16 cellular contexts compared by ENCODE assay signal in the genomic region with DNA sequence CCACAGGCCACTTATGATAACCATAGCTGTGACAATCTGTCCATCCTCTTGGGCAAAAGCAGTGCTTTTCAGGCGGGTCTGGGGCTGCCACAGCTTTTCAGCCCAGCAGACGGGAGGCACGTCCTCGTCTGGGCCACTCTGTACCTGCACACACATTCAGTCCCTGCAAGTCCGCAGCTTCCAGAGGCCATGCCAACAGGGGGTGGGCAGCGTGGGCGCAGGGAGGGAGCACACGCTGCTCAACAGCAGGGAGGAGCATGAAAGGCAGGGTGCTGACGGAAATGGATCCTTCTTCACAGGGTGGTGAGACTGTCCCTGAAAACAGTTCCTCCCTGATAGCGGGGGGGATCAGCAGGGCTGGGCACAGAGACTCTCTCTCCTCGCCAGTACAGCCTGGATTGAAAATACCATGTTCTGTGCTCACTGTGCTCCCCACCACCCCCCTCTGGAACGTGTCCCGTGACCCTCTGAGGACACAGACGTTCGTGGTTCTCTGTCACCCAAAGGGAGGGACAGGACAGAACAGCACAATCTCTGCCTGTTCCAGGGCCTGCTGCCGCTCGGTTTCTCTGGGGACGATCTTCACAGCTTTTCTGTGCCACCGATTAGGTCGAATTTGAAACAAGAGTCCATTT. TPM values are rescaled to one million over a fixed set of nuclear protein-coding genes. Genes with fewer than 3 reads are reported as not detected.
DNase-seq lines count a peak whose midpoint lies in the region; TF ChIP-seq lines count a peak whose summit lies in the region.
"Had no signal": no experiment of that assay in that cellular context is flagged by ENCODE, and none has a peak within 500 bp of the region (broad histone marks: within the 10 kb centered on the region; RNA-seq: fewer than 3 reads in every experiment).

No MANE protein-coding gene starts in this region.

- peak overlapping the region in 7 of 11 experiments; percentile 9 to 52 (median 40); a peak in 9 of 22 replicates for H3K9ac ChIP-seq in BLaER1 treated with 17β-estradiol and CSF1 and Interleukin-3, amounts not matched to agents 10 nM and 100 nM
- H3K9ac ChIP-seq in mammary epithelial cell (ENCODE audit: insufficient read depth, low read length): no peak overlapping the region

- H3K27ac ChIP-seq in BLaER1 treated with 17β-estradiol and CSF1 and Interleukin-3, amounts not matched to agents 10 nM and 100 nM: peak overlapping the region in 1 of 11 experiments; percentile 28; a peak in 1 of 22 replicates
- peak overlapping the region; percentile 89 to 95 for H3K27ac ChIP-seq in right atrium auricular region
- H3K27ac ChIP-seq in substantia nigra (ENCODE audit: low read depth, low read length, poor library complexity, severe bottlenecking): peak overlapping the region; percentile 45
- no peak overlapping the region for H3K27ac ChIP-seq in mammary epithelial cell (ENCODE audit: insufficient read depth, low read depth, low read length)
- H3K27ac ChIP-seq: A549, HL-60, SJSA1 had no signal

- no peaks in the 10 kb centered on the region; a peak in 1 of 22 replicates for H3K27me3 ChIP-seq in BLaER1 treated with 17β-estradiol and CSF1 and Interleukin-3, amounts not matched to agents 10 nM and 100 nM
- H3K27me3 ChIP-seq in right atrium auricular region (no peaks in the 10 kb centered on the region), mammary epithelial cell (ENCODE audit: insufficient read depth, low read length) (no peaks in the 10 kb centered on the region)
- H3K27me3 ChIP-seq: SJSA1 had no signal

- H3K27ac Mint-ChIP-seq in glutamatergic neuron (ENCODE audit: unreplicated experiment): no peak overlapping the region

- TF ChIP-seq CTCF in glutamatergic neuron (IDR thresholded peaks at IDR 0.05; ENCODE audit: partially characterized antibody, unreplicated experiment): no peak
- TF ChIP-seq CTCF in right atrium auricular region (IDR thresholded peaks at IDR 0.05): no peak
- TF ChIP-seq CTCF in mammary epithelial cell (conservative IDR thresholded peaks at IDR 0.05 in 1 of 2, IDR thresholded peaks at IDR 0.05 in 1 of 2; ENCODE audit: extremely low read depth in 1 of 2, insufficient read depth in 1 of 2, low read depth in 1 of 2, low read length in 2 of 2): no peak

- peak overlapping the region; percentile 38 for H3K4me3 Mint-ChIP-seq in glutamatergic neuron (ENCODE audit: unreplicated experiment)

- 94% methylated on average over 13 of the region's 20 CpGs for WGBS in mammary epithelial cell (ENCODE audit: low coverage, missing lambda C conversion rate)

- in situ Hi-C loops in mammary epithelial cell (cut with MboI; ENCODE audit: low sequenced_read_pairs in 2 of 2): no loop called here

- H3K4me1 ChIP-seq in BLaER1 treated with 17β-estradiol and CSF1 and Interleukin-3, amounts not matched to agents 10 nM and 100 nM: peaks cover 10 to 82% (median 65%) of the 10 kb centered on the region in 10 experiments; a peak in 19 of 20 replicates
- H3K4me1 ChIP-seq in right atrium auricular region (peaks cover 0 to 84% of the 10 kb centered on the region in 2 donors), mammary epithelial cell (ENCODE audit: insufficient read depth, low read length) (peaks cover 8% of the 10 kb centered on the region)
- H3K4me1 ChIP-seq: A549 had no signal

- DNase-seq in glutamatergic neuron: no peak
- DNase-seq in right atrium auricular region (ENCODE audit: low spot score): no peak
- DNase-seq in substantia nigra (lab: John Stamatoyannopoulos, UW): peak in 12 of 49 donors; percentile 11 to 37 (median 24)
- DNase-seq in NCI-H1105 treated with DMSO at 0.1 percent for 48 hours (lab: John Stamatoyannopoulos, UW): no peak
- DNase-seq in ureter (ENCODE audit: low spot score): no peak
- DNase-seq in mammary epithelial cell: no peak
- DNase-seq: Caco-2, NCI-H1417, NCI-H1930, NCI-H446, OCI-M1, RPMI8226 had no signal

- no peaks in the 10 kb centered on the region for H3K36me3 Mint-ChIP-seq in glutamatergic neuron (ENCODE audit: unreplicated experiment)

- H3K36me3 ChIP-seq in BLaER1 treated with 17β-estradiol and CSF1 and Interleukin-3, amounts not matched to agents 10 nM and 100 nM: no peaks in the 10 kb centered on the region
- H3K36me3 ChIP-seq in right atrium auricular region (no peaks in the 10 kb centered on the region), mammary epithelial cell (ENCODE audit: insufficient read depth, low read length) (no peaks in the 10 kb centered on the region)
- H3K36me3 ChIP-seq: SJSA1 had no signal

- dilution Hi-C loops in mammary epithelial cell (cut with HindIII; ENCODE audit: low sequenced_read_pairs): no loop called here

- H3K27me3 Mint-ChIP-seq in glutamatergic neuron (ENCODE audit: unreplicated experiment): peaks cover 3% of the 10 kb centered on the region

- H4K20me1 ChIP-seq in BLaER1 treated with 17β-estradiol and CSF1 and Interleukin-3, amounts not matched to agents 10 nM and 100 nM: peaks cover 0 to 58% (median 12%) of the 10 kb centered on the region in 11 experiments; a peak in 13 of 22 replicates
- H4K20me1 ChIP-seq in mammary epithelial cell (ENCODE audit: insufficient read depth, low read length): no peaks in the 10 kb centered on the region

- CTCF ChIA-PET in mammary epithelial cell (lab: Charles Lee; ENCODE audit: low non-redundant PET): no interaction called here

- H3K4me3 ChIP-seq in BLaER1 treated with 17β-estradiol and CSF1 and Interleukin-3, amounts not matched to agents 10 nM and 100 nM: no peak overlapping the region
- H3K4me3 ChIP-seq in right atrium auricular region (no peak overlapping the region), mammary epithelial cell (replicated peaks in 1 of 3; ENCODE audit: insufficient read depth in 1 of 3, low read depth in 2 of 3, low read length in 3 of 3) (no peak overlapping the region)
- H3K4me3 ChIP-seq: A549, SJSA1 had no signal

- H3K9me3 Mint-ChIP-seq in glutamatergic neuron (ENCODE audit: unreplicated experiment): peaks cover 2% of the 10 kb centered on the region

- peak overlapping the region; percentile 44 to 96 (median 65) for H3K4me2 ChIP-seq in BLaER1 treated with 17β-estradiol and CSF1 and Interleukin-3, amounts not matched to agents 10 nM and 100 nM
- H3K4me2 ChIP-seq in mammary epithelial cell (ENCODE audit: insufficient read depth, low read depth, low read length): no peak overlapping the region
- H3K4me2 ChIP-seq: A549 had no signal

- H3K79me2 ChIP-seq in mammary epithelial cell (ENCODE audit: insufficient read depth, low read length): no peaks in the 10 kb centered on the region

- no peak overlapping the region for H2AFZ ChIP-seq in mammary epithelial cell (ENCODE audit: low read depth, low read length)

- H3K4me1 Mint-ChIP-seq in glutamatergic neuron (ENCODE audit: low read depth, unreplicated experiment): peaks cover 11% of the 10 kb centered on the region

- BruUV-seq in mammary epithelial cell (replicated peaks; lab: Mats Ljungman, UMichigan): no TSS peak

- intact Hi-C loops in mammary epithelial cell (cut with micrococcal nuclease): no loop called here

- no peaks in the 10 kb centered on the region for H3K9me3 ChIP-seq in BLaER1 treated with 17β-estradiol and CSF1 and Interleukin-3, amounts not matched to agents 10 nM and 100 nM (replicated peaks in 1 of 11)
- H3K9me3 ChIP-seq in right atrium auricular region (no peaks in the 10 kb centered on the region), mammary epithelial cell (replicated peaks; ENCODE audit: insufficient read depth, low read length) (no peaks in the 10 kb centered on the region)
- H3K9me3 ChIP-seq: A549, Caco-2, SJSA1 had no signal

RNA-seq across cellular contexts. Expression of a gene that starts 41.7 kb away (rescaled TPM):
- total RNA-seq in glutamatergic neuron (ENCODE audit: unreplicated experiment) (24.0 TPM), right atrium auricular region (10 to 100 TPM; 27.8 to 37.7 TPM), ureter (53.6 TPM), mammary epithelial cell (10 to 100 TPM; 31.0 to 34.5 TPM)
- 35.9 TPM for polyA plus RNA-seq in mammary epithelial cell
- polyA minus RNA-seq in mammary epithelial cell: 11.5 TPM

RNA-seq across cellular contexts. Expression of a gene that starts 53.7 kb away (rescaled TPM):
- total RNA-seq in glutamatergic neuron (ENCODE audit: unreplicated experiment) (140 TPM), right atrium auricular region (100 to 1,000 TPM in 1 of 2 donors, 10 to 100 TPM in 1; 37.9 to 131 TPM), ureter (5.8 TPM), mammary epithelial cell (1 to 10 TPM in 1 of 2 donors, not detected in 1; 1.8 TPM)
- polyA plus RNA-seq in mammary epithelial cell: not detected
- not detected for polyA minus RNA-seq in mammary epithelial cell
